In genomic region chr20:59013959-59014608, GRCh38 we compare ENCODE assay signal across 13 cellular contexts. TPM values are rescaled to one million over a fixed set of nuclear protein-coding genes. Genes with fewer than 3 reads are reported as not detected.
A peak's percentile ranks its signal among the peaks of the same experiment; 100 is the strongest.
DNase-seq lines count a peak whose midpoint lies in the region; ATAC-seq and TF ChIP-seq lines count a peak whose summit lies in the region.
"Had no signal": no experiment of that assay in that cellular context is flagged by ENCODE, and none has a peak within 500 bp of the region (broad histone marks: within the 10 kb centered on the region; RNA-seq: fewer than 3 reads in every experiment).

No MANE protein-coding gene starts in this region.

- peaks cover 42% of the 10 kb centered on the region for H3K4me1 Mint-ChIP-seq in activated T-helper 1 cell treated with anti-CD3 and anti-CD28 coated beads, Interleukin-12 subunit alpha, Interleukin-12 subunit beta, Interleukin-2, Interleukin-4 antibody, amounts not matched to agents 30 ng/mL and 10 ng/mL and 1 ng/mL, durations not matched to agents 14 hours and 24 hours and 36 hours (ENCODE audit: low read depth)

- intact Hi-C loops in Right ventricle myocardium superior (cut with DNase I) (no loop called here), right cardiac atrium (cut with DNase I) (loop anchor here in 1 of 4 donors (10.0 kb wide), 1 partner anchor 119 kb away; no protein-coding TSS in a partner anchor)
- intact Hi-C loops in activated T-helper 1 cell treated with anti-CD3 and anti-CD28 coated beads, Interleukin-12 subunit alpha, Interleukin-12 subunit beta, Interleukin-2, Interleukin-4 antibody, amounts not matched to agents 30 ng/mL and 10 ng/mL and 1 ng/mL, durations not matched to agents 14 hours and 24 hours and 36 hours (cut with micrococcal nuclease): no loop called here

- peak overlapping the region; percentile 6 for H3K27ac Mint-ChIP-seq in activated T-helper 1 cell treated with anti-CD3 and anti-CD28 coated beads, Interleukin-12 subunit alpha, Interleukin-12 subunit beta, Interleukin-2, Interleukin-4 antibody, amounts not matched to agents 30 ng/mL and 10 ng/mL and 1 ng/mL, durations not matched to agents 14 hours and 24 hours and 36 hours

- H3K9me3 Mint-ChIP-seq in activated T-helper 1 cell treated with anti-CD3 and anti-CD28 coated beads, Interleukin-12 subunit alpha, Interleukin-12 subunit beta, Interleukin-2, Interleukin-4 antibody, amounts not matched to agents 30 ng/mL and 10 ng/mL and 1 ng/mL, durations not matched to agents 14 hours and 24 hours and 36 hours: no peaks in the 10 kb centered on the region

- TF ChIP-seq CTCF in cardiac muscle cell (IDR thresholded peaks at IDR 0.05; ENCODE audit: low read depth, low read length): no peak

- H3K4me3 ChIP-seq in cardiac muscle cell: no peak overlapping the region
- no peak overlapping the region for H3K4me3 ChIP-seq in right cardiac atrium (ENCODE audit: low read length)
- H3K4me3 ChIP-seq: BLaER1, GM12878 had no signal

- ATAC-seq in Right ventricle myocardium superior (ENCODE audit: poor library complexity): no peak
- ATAC-seq in right cardiac atrium: no peak
- no peak for ATAC-seq in GM21737 (IDR thresholded peaks at IDR 0.05; ENCODE audit: unreplicated experiment)
- ATAC-seq: GM12878 had no signal

- no peaks in the 10 kb centered on the region for H3K36me3 ChIP-seq in cardiac muscle cell
- H3K36me3 ChIP-seq: BLaER1 had no signal

- DNase-seq in cardiac muscle cell (ENCODE audit: low read depth in 1 of 2, low spot score in 1 of 2) (peak in 1 of 2 donors; percentile 18), Right ventricle myocardium superior (no peak), right cardiac atrium (no peak), ureter (ENCODE audit: low spot score) (peak; percentile 43), cortex of kidney (lab: John Stamatoyannopoulos, UW) (no peak), 8988T (no peak)
- DNase-seq in activated T-helper 1 cell treated with anti-CD3 and anti-CD28 coated beads, Interleukin-12 subunit alpha, Interleukin-12 subunit beta, Interleukin-2, Interleukin-4 antibody, amounts not matched to agents 30 ng/mL and 10 ng/mL and 1 ng/mL, durations not matched to agents 14 hours and 24 hours and 36 hours (ENCODE audit: low spot score): no peak
- DNase-seq: dermis blood vessel endothelial cell, SIG-M5 had no signal

- H3K27me3 Mint-ChIP-seq in activated T-helper 1 cell treated with anti-CD3 and anti-CD28 coated beads, Interleukin-12 subunit alpha, Interleukin-12 subunit beta, Interleukin-2, Interleukin-4 antibody, amounts not matched to agents 30 ng/mL and 10 ng/mL and 1 ng/mL, durations not matched to agents 14 hours and 24 hours and 36 hours (ENCODE audit: insufficient read depth): peaks cover 2% of the 10 kb centered on the region

- H3K4me1 ChIP-seq in cardiac muscle cell (ENCODE audit: low read depth) (peaks cover 29% of the 10 kb centered on the region), right cardiac atrium (ENCODE audit: control insufficient read depth, insufficient read depth, low read length) (peaks cover 10% of the 10 kb centered on the region)

- 68% methylated on average over 13 of the region's 13 CpGs for WGBS in right cardiac atrium

- H3K4me3 Mint-ChIP-seq in activated T-helper 1 cell treated with anti-CD3 and anti-CD28 coated beads, Interleukin-12 subunit alpha, Interleukin-12 subunit beta, Interleukin-2, Interleukin-4 antibody, amounts not matched to agents 30 ng/mL and 10 ng/mL and 1 ng/mL, durations not matched to agents 14 hours and 24 hours and 36 hours: no peak overlapping the region

- H3K9me3 ChIP-seq in cardiac muscle cell (ENCODE audit: low read depth): no peaks in the 10 kb centered on the region
- H3K9me3 ChIP-seq in right cardiac atrium (ENCODE audit: control insufficient read depth, low read length): no peaks in the 10 kb centered on the region
- H3K9me3 ChIP-seq: BLaER1 had no signal

- H3K36me3 Mint-ChIP-seq in activated T-helper 1 cell treated with anti-CD3 and anti-CD28 coated beads, Interleukin-12 subunit alpha, Interleukin-12 subunit beta, Interleukin-2, Interleukin-4 antibody, amounts not matched to agents 30 ng/mL and 10 ng/mL and 1 ng/mL, durations not matched to agents 14 hours and 24 hours and 36 hours (ENCODE audit: low read depth): peaks cover 2% of the 10 kb centered on the region

- H3K27me3 ChIP-seq in cardiac muscle cell (no peaks in the 10 kb centered on the region), right cardiac atrium (ENCODE audit: control insufficient read depth, insufficient read depth) (no peaks in the 10 kb centered on the region)
- H3K27me3 ChIP-seq: BLaER1 had no signal

- H3K27ac ChIP-seq in cardiac muscle cell (peak overlapping the region; percentile 54), right cardiac atrium (ENCODE audit: low read length) (peak overlapping the region; percentile 38)
- H3K27ac ChIP-seq: BLaER1 had no signal

RNA-seq across cellular contexts. Expression of gene TUBB1, which starts 5.1 kb away (rescaled TPM):
- total RNA-seq in cardiac muscle cell (0.03 TPM in 1 of 2 replicates, not detected in the other), Right ventricle myocardium superior (0.22 TPM), right cardiac atrium (under 1 TPM in 3 of 4 donors, not detected in 1; 0.11 to 0.17 (median 0.12) TPM), ureter (not detected)
- polyA plus RNA-seq in cardiac muscle cell (0.06 TPM in 1 of 2 replicates, not detected in the other), right cardiac atrium (0.09 TPM)
- total RNA-seq in activated T-helper 1 cell treated with anti-CD3 and anti-CD28 coated beads, Interleukin-12 subunit alpha, Interleukin-12 subunit beta, Interleukin-2, Interleukin-4 antibody, amounts not matched to agents 30 ng/mL and 10 ng/mL and 1 ng/mL, durations not matched to agents 14 hours and 24 hours and 36 hours: not detected in 2 replicates
- total RNA-seq: dermis blood vessel endothelial cell had no signal
- polyA plus RNA-seq: neural cell had no signal

RNA-seq across cellular contexts. Expression of gene CTSZ, which starts 7.0 kb away (rescaled TPM):
- total RNA-seq in cardiac muscle cell: 60.6 and 71.3 TPM in 2 replicates
- 3.7 and 6.6 TPM in 2 replicates for polyA plus RNA-seq in cardiac muscle cell
- 133 TPM for total RNA-seq in Right ventricle myocardium superior
- 46.4 and 54.1 TPM in 2 replicates for total RNA-seq in activated T-helper 1 cell treated with anti-CD3 and anti-CD28 coated beads, Interleukin-12 subunit alpha, Interleukin-12 subunit beta, Interleukin-2, Interleukin-4 antibody, amounts not matched to agents 30 ng/mL and 10 ng/mL and 1 ng/mL, durations not matched to agents 14 hours and 24 hours and 36 hours
- total RNA-seq in right cardiac atrium: 100 to 1,000 TPM; 136 to 166 (median 142) TPM
- polyA plus RNA-seq in right cardiac atrium: 149 TPM
- 116 TPM for total RNA-seq in ureter

RNA-seq across cellular contexts. Expression of gene ATP5F1E, which starts 18.1 kb away (rescaled TPM):
- total RNA-seq in cardiac muscle cell: 17.9 and 34.9 TPM in 2 replicates
- polyA plus RNA-seq in cardiac muscle cell: 211 and 281 TPM in 2 replicates
- total RNA-seq in Right ventricle myocardium superior: 143 TPM
- 81.3 and 84.6 TPM in 2 replicates for total RNA-seq in activated T-helper 1 cell treated with anti-CD3 and anti-CD28 coated beads, Interleukin-12 subunit alpha, Interleukin-12 subunit beta, Interleukin-2, Interleukin-4 antibody, amounts not matched to agents 30 ng/mL and 10 ng/mL and 1 ng/mL, durations not matched to agents 14 hours and 24 hours and 36 hours
- total RNA-seq in right cardiac atrium: 100 to 1,000 TPM; 109 to 131 (median 121) TPM
- 131 TPM for polyA plus RNA-seq in right cardiac atrium
- 77.7 TPM for total RNA-seq in ureter

RNA-seq across cellular contexts. Expression of gene PRELID3B, which starts 28.5 kb away (rescaled TPM):
- total RNA-seq in cardiac muscle cell (37.6 and 40.9 TPM in 2 replicates), Right ventricle myocardium superior (37.6 TPM), right cardiac atrium (10 to 100 TPM; 32.1 to 49.0 (median 41.3) TPM), ureter (62.1 TPM)
- polyA plus RNA-seq in cardiac muscle cell (30.0 and 39.5 TPM in 2 replicates), right cardiac atrium (18.3 TPM)
- total RNA-seq in activated T-helper 1 cell treated with anti-CD3 and anti-CD28 coated beads, Interleukin-12 subunit alpha, Interleukin-12 subunit beta, Interleukin-2, Interleukin-4 antibody, amounts not matched to agents 30 ng/mL and 10 ng/mL and 1 ng/mL, durations not matched to agents 14 hours and 24 hours and 36 hours: 121 and 123 TPM in 2 replicates

RNA-seq across cellular contexts. Expression of gene NELFCD, which starts 33.0 kb away (rescaled TPM):
- 69.4 and 77.3 TPM in 2 replicates for total RNA-seq in cardiac muscle cell
- polyA plus RNA-seq in cardiac muscle cell: 109 and 114 TPM in 2 replicates
- total RNA-seq in Right ventricle myocardium superior: 29.0 TPM
- 121 and 135 TPM in 2 replicates for total RNA-seq in activated T-helper 1 cell treated with anti-CD3 and anti-CD28 coated beads, Interleukin-12 subunit alpha, Interleukin-12 subunit beta, Interleukin-2, Interleukin-4 antibody, amounts not matched to agents 30 ng/mL and 10 ng/mL and 1 ng/mL, durations not matched to agents 14 hours and 24 hours and 36 hours
- total RNA-seq in right cardiac atrium: 10 to 100 TPM; 26.4 to 33.0 (median 28.9) TPM
- 19.2 TPM for polyA plus RNA-seq in right cardiac atrium
- total RNA-seq in ureter: 70.6 TPM
